ENCODE assay signal across 22 cellular contexts in genomic region chr11:73400293-73400692, GRCh38. TPM values are rescaled to one million over a fixed set of nuclear protein-coding genes. Genes with fewer than 3 reads are reported as not detected.
DNase-seq lines count a peak whose midpoint lies in the region; ATAC-seq lines count a peak whose summit lies in the region.
"Had no signal": no experiment of that assay in that cellular context is flagged by ENCODE, and none has a peak within 500 bp of the region (broad histone marks: within the 10 kb centered on the region; RNA-seq: fewer than 3 reads in every experiment).

No MANE protein-coding gene starts in this region.

- H3K27me3 ChIP-seq in aorta (ENCODE audit: control insufficient read depth in 1 of 2, insufficient read depth in 2 of 2, low read length in 1 of 2), result no peaks in the 10 kb centered on the region
- H3K27me3 ChIP-seq: transverse colon had no signal

- no peak for ATAC-seq in activated T-cell treated with anti-CD3 and anti-CD28 coated beads, Interleukin-2, amount 50 U/mL, for 4 hours
- ATAC-seq in naive B cell (ENCODE audit: low read depth in 2 of 2), result no peak
- ATAC-seq in GM19324 (IDR thresholded peaks at IDR 0.05; ENCODE audit: low FRiP score, unreplicated experiment), result no peak
- ATAC-seq in HG03354 (IDR thresholded peaks at IDR 0.05; ENCODE audit: poor library complexity, severe bottlenecking, unreplicated experiment), result no peak
- no peak for ATAC-seq in aorta (ENCODE audit: low FRiP score)

- no peaks in the 10 kb centered on the region for H3K9me3 ChIP-seq in aorta (ENCODE audit: control insufficient read depth, low read length)
- H3K9me3 ChIP-seq: Caco-2, transverse colon had no signal

- H3K4me1 ChIP-seq in aorta (ENCODE audit: control insufficient read depth in 1 of 2, insufficient read depth in 2 of 2, low read length in 2 of 2), result no peaks in the 10 kb centered on the region
- H3K4me1 ChIP-seq: Caco-2, transverse colon had no signal

- no peaks in the 10 kb centered on the region for H3K36me3 ChIP-seq in aorta (ENCODE audit: control insufficient read depth in 1 of 2, insufficient read depth in 2 of 2, low read length in 1 of 2)
- H3K36me3 ChIP-seq: transverse colon had no signal

- peaks cover 55% of the 10 kb centered on the region for H3K36me3 Mint-ChIP-seq in activated T-cell treated with anti-CD3 and anti-CD28 coated beads, Interleukin-2, amount 50 U/mL, for 24 hours (ENCODE audit: low read depth)
- peaks cover 9% of the 10 kb centered on the region for H3K36me3 Mint-ChIP-seq in activated T-cell treated with anti-CD3 and anti-CD28 coated beads, Interleukin-2, amount 50 U/mL, for 4 hours (ENCODE audit: insufficient read depth)
- peaks cover 0 to 16% of the 10 kb centered on the region in 2 donors for H3K36me3 Mint-ChIP-seq in naive B cell

- DNase-seq in activated T-cell treated with anti-CD3 and anti-CD28 coated beads, Interleukin-2, amount 50 U/mL, for 24 hours, result no peak
- no peak for DNase-seq in activated T-cell treated with anti-CD3 and anti-CD28 coated beads, Interleukin-2, amount 50 U/mL, for 4 hours
- DNase-seq in NAMALWA (ENCODE audit: low spot score) (peak; percentile 16), naive B cell (no peak), substantia nigra (lab: John Stamatoyannopoulos, UW) (no peak), aorta (no peak)
- DNase-seq: activated CD4-positive, alpha-beta T cell treated with anti-CD3 and anti-CD28 coated beads, Interleukin-2, amount 50 U/mL, for 48 hours; activated CD4-positive, CD25-positive, alpha-beta regulatory T cell; activated gamma-delta T cell; AML-193; Caco-2; DND-41; foreskin fibroblast; NCI-H1105; NCI-H2029; NCI-H226; NCI-H748 treated with DMSO at 0.1 percent for 48 hours; stimulated activated CD4-positive, alpha-beta T cell treated with anti-CD3 and anti-CD28 coated beads, Interleukin-15, amount 100 ng/mL, for 24 hours; transverse colon had no signal

- H3K4me1 Mint-ChIP-seq in activated T-cell treated with anti-CD3 and anti-CD28 coated beads, Interleukin-2, amount 50 U/mL, for 24 hours (ENCODE audit: low read depth), result no peaks in the 10 kb centered on the region
- H3K4me1 Mint-ChIP-seq in activated T-cell treated with anti-CD3 and anti-CD28 coated beads, Interleukin-2, amount 50 U/mL, for 4 hours (ENCODE audit: low read depth), result no peaks in the 10 kb centered on the region
- peaks cover 11 to 29% (median 20%) of the 10 kb centered on the region in 3 donors for H3K4me1 Mint-ChIP-seq in naive B cell

- intact Hi-C loops in aorta (cut with DNase I), result loop anchor here (5.0 kb wide), 1 partner anchor 262 kb away; no protein-coding TSS in a partner anchor

- no peak overlapping the region for H3K4me3 ChIP-seq in aorta (ENCODE audit: low read length in 2 of 2)
- H3K4me3 ChIP-seq: transverse colon had no signal

- H3K9me3 Mint-ChIP-seq in activated T-cell treated with anti-CD3 and anti-CD28 coated beads, Interleukin-2, amount 50 U/mL, for 24 hours, result no peaks in the 10 kb centered on the region
- H3K9me3 Mint-ChIP-seq in activated T-cell treated with anti-CD3 and anti-CD28 coated beads, Interleukin-2, amount 50 U/mL, for 4 hours, result no peaks in the 10 kb centered on the region
- H3K9me3 Mint-ChIP-seq in naive B cell, result no peaks in the 10 kb centered on the region
- H3K9me3 Mint-ChIP-seq: nephron had no signal

- H3K27ac ChIP-seq in substantia nigra (ENCODE audit: low read depth, low read length, poor library complexity, severe bottlenecking) (peak overlapping the region; percentile 30), aorta (ENCODE audit: low read depth in 1 of 2, low read length in 2 of 2) (no peak overlapping the region)
- H3K27ac ChIP-seq: transverse colon had no signal

- H3K27ac Mint-ChIP-seq in activated T-cell treated with anti-CD3 and anti-CD28 coated beads, Interleukin-2, amount 50 U/mL, for 24 hours, result peak overlapping the region; percentile 82
- H3K27ac Mint-ChIP-seq in naive B cell, result peak overlapping the region in 5 of 6 donors; percentile 21 to 93 (median 76)

- no peak overlapping the region for H3K4me3 Mint-ChIP-seq in activated T-cell treated with anti-CD3 and anti-CD28 coated beads, Interleukin-2, amount 50 U/mL, for 24 hours
- no peak overlapping the region for H3K4me3 Mint-ChIP-seq in activated T-cell treated with anti-CD3 and anti-CD28 coated beads, Interleukin-2, amount 50 U/mL, for 4 hours
- no peak overlapping the region for H3K4me3 Mint-ChIP-seq in naive B cell
- H3K4me3 Mint-ChIP-seq: nephron had no signal

- H3K27me3 Mint-ChIP-seq in activated T-cell treated with anti-CD3 and anti-CD28 coated beads, Interleukin-2, amount 50 U/mL, for 24 hours, result no peaks in the 10 kb centered on the region
- no peaks in the 10 kb centered on the region for H3K27me3 Mint-ChIP-seq in activated T-cell treated with anti-CD3 and anti-CD28 coated beads, Interleukin-2, amount 50 U/mL, for 4 hours (ENCODE audit: low read depth)
- H3K27me3 Mint-ChIP-seq in naive B cell, result no peaks in the 10 kb centered on the region

- WGBS in aorta, 2 donors, result 94 to 95% methylated on average over 6 of the region's 6 CpGs

RNA-seq across cellular contexts. Expression of gene RELT, which starts 24.1 kb away (rescaled TPM):
- 10 to 100 TPM; 31.3 to 36.6 (median 32.5) TPM for total RNA-seq in activated T-cell treated with anti-CD3 and anti-CD28 coated beads, Interleukin-2, amount 50 U/mL, for 4 hours
- polyA plus RNA-seq in naive B cell (ENCODE audit: low read depth in 6 of 6) (10 to 100 TPM; 16.3 to 35.1 (median 21.2) TPM), aorta (1 to 10 TPM; 1.1 to 1.3 TPM)
- total RNA-seq in aorta, result 10 to 100 TPM; 11.5 to 13.2 TPM
